Comparison of ENCODE assay signal across 8 cellular contexts in the genomic region with DNA sequence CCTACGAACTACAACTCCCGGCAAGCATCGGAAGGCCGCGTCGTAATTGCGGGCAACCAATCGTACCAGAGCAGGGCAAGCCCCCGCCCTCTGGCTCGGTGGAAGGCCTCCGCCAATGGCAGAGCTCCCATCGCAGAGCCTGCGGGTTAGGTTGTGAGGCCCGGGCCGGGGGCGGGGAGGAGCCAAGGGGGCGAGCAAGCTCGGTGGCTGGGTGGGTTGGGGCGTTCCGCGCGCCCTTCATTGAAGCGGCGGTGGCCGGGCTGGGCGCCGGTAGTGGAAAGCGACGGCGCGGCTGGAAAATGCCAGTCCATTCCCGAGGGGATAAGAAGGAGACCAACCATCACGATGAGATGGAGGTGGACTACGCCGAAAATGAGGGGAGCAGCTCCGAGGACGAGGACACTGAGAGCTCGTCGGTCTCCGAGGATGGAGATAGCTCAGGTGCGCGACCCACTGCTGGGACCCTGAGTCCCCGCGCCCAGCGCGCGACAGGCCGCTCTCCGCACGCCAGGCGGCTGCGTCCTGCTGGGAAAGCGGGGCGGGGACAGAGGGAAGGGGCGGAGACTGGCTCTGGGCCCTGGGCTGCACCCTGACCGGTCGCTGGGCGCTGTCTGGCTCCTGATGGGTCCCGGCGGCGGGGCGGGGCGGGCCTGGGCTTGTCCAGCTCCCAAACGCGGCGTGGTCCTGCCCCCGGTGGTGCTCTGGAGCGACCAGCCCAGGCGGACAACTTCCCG. TPM values are rescaled to one million over a fixed set of nuclear protein-coding genes. Genes with fewer than 3 reads are reported as not detected.
DNase-seq lines count a peak whose midpoint lies in the region; ATAC-seq and TF ChIP-seq lines count a peak whose summit lies in the region.

A gene with protein sequence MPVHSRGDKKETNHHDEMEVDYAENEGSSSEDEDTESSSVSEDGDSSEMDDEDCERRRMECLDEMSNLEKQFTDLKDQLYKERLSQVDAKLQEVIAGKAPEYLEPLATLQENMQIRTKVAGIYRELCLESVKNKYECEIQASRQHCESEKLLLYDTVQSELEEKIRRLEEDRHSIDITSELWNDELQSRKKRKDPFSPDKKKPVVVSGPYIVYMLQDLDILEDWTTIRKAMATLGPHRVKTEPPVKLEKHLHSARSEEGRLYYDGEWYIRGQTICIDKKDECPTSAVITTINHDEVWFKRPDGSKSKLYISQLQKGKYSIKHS (plus strand): TSS at position 121 of the 734 bp plus-strand sequence. CDS start 179 bp downstream, at position 300.

- no peaks in the 10 kb centered on the region for H3K9me3 Mint-ChIP-seq in H9
- H3K9me3 Mint-ChIP-seq in natural killer cell treated with Interleukin-12 subunit alpha and Interleukin-12 subunit beta and Interleukin-15 and Interleukin-18, amount 100 ng/mL, for 72 hours: no peaks in the 10 kb centered on the region

- no peaks in the 10 kb centered on the region for H3K79me1 ChIP-seq in H9 (ENCODE audit: insufficient read depth, low read depth, low read length, poor library complexity, severe bottlenecking)

- DNase-seq in H9 (peak; percentile 99), M059J (ENCODE audit: low read depth) (peak; percentile 98), fibroblast of pulmonary artery (ENCODE audit: low read depth) (peak; percentile 99)
- peak; percentile 99 for DNase-seq in activated effector memory CD4-positive, alpha-beta T cell treated with anti-CD3 and anti-CD28 coated beads, Interleukin-2, amount 50 U/mL, for 16 hours
- DNase-seq in natural killer cell treated with Interleukin-12 subunit alpha and Interleukin-12 subunit beta and Interleukin-15 and Interleukin-18, amount 100 ng/mL, for 72 hours (ENCODE audit: low spot score): peak; percentile 97
- peak; percentile 98 for DNase-seq in stimulated activated naive CD4-positive, alpha-beta T cell treated with Interleukin-2 at 50 U/mL for 16 hours (lab: John Stamatoyannopoulos, UW)

- no peak within 1 kb of the TSS for H3K4ac ChIP-seq in H9 (ENCODE audit: low read depth, low read length)

- TF ChIP-seq CTCF in H9 (conservative IDR thresholded peaks at IDR 0.05) (no peak), fibroblast of pulmonary artery (IDR thresholded peaks at IDR 0.05; ENCODE audit: low read length, missing control alignments) (no peak)

- peak within 1 kb of the TSS; percentile 81 for H3K9ac ChIP-seq in ES-I3 (ENCODE audit: low read depth, low read length)
- H3K9ac ChIP-seq in H9 (ENCODE audit: extremely low read depth, insufficient read length, low read length): peak within 1 kb of the TSS; percentile 85

- H4K91ac ChIP-seq in H9 (ENCODE audit: insufficient read length, low read depth, low read length): no peak within 1 kb of the TSS

- no peak within 1 kb of the TSS for H2BK120ac ChIP-seq in H9 (ENCODE audit: low read depth, low read length, poor library complexity, severe bottlenecking)

- peak within 1 kb of the TSS; percentile 87 for H3K18ac ChIP-seq in H9 (ENCODE audit: insufficient read length, low read depth, low read length)

- H3K36me3 Mint-ChIP-seq in H9 (ENCODE audit: insufficient read depth in 1 of 3, low read depth in 3 of 3): peaks cover 0 to 5% (median 4%) of the 10 kb centered on the region in 3 experiments; a peak in 3 of 7 replicates
- H3K36me3 Mint-ChIP-seq in natural killer cell treated with Interleukin-12 subunit alpha and Interleukin-12 subunit beta and Interleukin-15 and Interleukin-18, amount 100 ng/mL, for 72 hours: no peaks in the 10 kb centered on the region

- H3K79me2 ChIP-seq in H9 (ENCODE audit: insufficient read depth, low read length): no peaks in the 10 kb centered on the region; the same call in 1 of the 2 replicates

- peaks cover 12% of the 10 kb centered on the region in 2 experiments for H3K4me1 Mint-ChIP-seq in H9
- peaks cover 16% of the 10 kb centered on the region in 2 donors for H3K4me1 Mint-ChIP-seq in natural killer cell treated with Interleukin-12 subunit alpha and Interleukin-12 subunit beta and Interleukin-15 and Interleukin-18, amount 100 ng/mL, for 72 hours (ENCODE audit: low read depth in 2 of 2)

- no peak within 1 kb of the TSS for H2BK5ac ChIP-seq in H9 (ENCODE audit: insufficient read length, low read length)

- no peaks in the 10 kb centered on the region for H3K4me1 ChIP-seq in ES-I3 (ENCODE audit: insufficient read depth, low read length)
- no peaks in the 10 kb centered on the region for H3K4me1 ChIP-seq in H9 (ENCODE audit: insufficient read depth, low read length)

- H3K27ac Mint-ChIP-seq in H9: peak within 1 kb of the TSS; percentile 94 to 97 (median 97)
- peak within 1 kb of the TSS; percentile 61 to 75 for H3K27ac Mint-ChIP-seq in natural killer cell treated with Interleukin-12 subunit alpha and Interleukin-12 subunit beta and Interleukin-15 and Interleukin-18, amount 100 ng/mL, for 72 hours

- H3K27ac ChIP-seq in H9 (ENCODE audit: insufficient read length, low read depth, low read length): peak within 1 kb of the TSS; percentile 81

- peak; percentile 99 for TF ChIP-seq POLR2A in Raji (IDR thresholded peaks at IDR 0.05; ENCODE audit: insufficient read depth, low read depth, low read length)

- H3K36me3 ChIP-seq in ES-I3 (ENCODE audit: insufficient read depth, low read length): no peaks in the 10 kb centered on the region

- H3K14ac ChIP-seq in H9 (ENCODE audit: insufficient read depth, low read length): peak within 1 kb of the TSS; percentile 96

- no peak within 1 kb of the TSS for H4K8ac ChIP-seq in H9 (replicated peaks; ENCODE audit: insufficient read length, low read depth, low read length)

- no peaks in the 10 kb centered on the region for H4K20me1 ChIP-seq in H9 (ENCODE audit: control insufficient read depth, insufficient read depth, insufficient read length)

- H3K4me3 Mint-ChIP-seq in H9: peak within 1 kb of the TSS; percentile 91 to 95
- H3K4me3 Mint-ChIP-seq in natural killer cell treated with Interleukin-12 subunit alpha and Interleukin-12 subunit beta and Interleukin-15 and Interleukin-18, amount 100 ng/mL, for 72 hours: peak within 1 kb of the TSS; percentile 87

- no CpG with 5 or more reads among the region's 70 CpGs for WGBS in H9 (ENCODE audit: extremely low coverage, insufficient read length, low lambda C conversion rate)

- H3K9me3 ChIP-seq in ES-I3 (ENCODE audit: control insufficient read depth, insufficient read depth, low read length): no peaks in the 10 kb centered on the region
- no peaks in the 10 kb centered on the region for H3K9me3 ChIP-seq in H9 (ENCODE audit: control insufficient read depth, low read depth, low read length)

- peak within 1 kb of the TSS; percentile 16 for H2BK12ac ChIP-seq in H9 (ENCODE audit: insufficient read length, low read depth, low read length)

- no peak within 1 kb of the TSS for H2AK5ac ChIP-seq in H9 (ENCODE audit: insufficient read length, low read length)

- H3T11ph ChIP-seq in H9 (ENCODE audit: low read length): no peak within 1 kb of the TSS

- peak within 1 kb of the TSS; percentile 78 for H3K4me2 ChIP-seq in H9 (ENCODE audit: insufficient read depth, insufficient read length, low read length)

- H3K27me3 ChIP-seq in H9 (ENCODE audit: insufficient read depth, low read length): no peaks in the 10 kb centered on the region

- no peak within 1 kb of the TSS for H2BK20ac ChIP-seq in H9 (ENCODE audit: low read depth, low read length, poor library complexity, severe bottlenecking)

- peak; percentile 99 for ATAC-seq in natural killer cell treated with Interleukin-12 subunit alpha and Interleukin-12 subunit beta and Interleukin-15 and Interleukin-18, amount 100 ng/mL, for 72 hours

- no peak within 1 kb of the TSS for H4K5ac ChIP-seq in H9 (ENCODE audit: insufficient read length, low read depth, low read length)

- no peak within 1 kb of the TSS for H2BK15ac ChIP-seq in H9 (ENCODE audit: low read depth, low read length)

- H3K23ac ChIP-seq in H9 (ENCODE audit: insufficient read length, low read depth, low read length): no peak within 1 kb of the TSS

- peak within 1 kb of the TSS; percentile 79 for H3K4me3 ChIP-seq in fibroblast of pulmonary artery (replicated peaks; ENCODE audit: low read depth, low read length)

- no peak within 1 kb of the TSS for H3K56ac ChIP-seq in H9 (ENCODE audit: insufficient read length, low read depth, low read length)

- no peak within 1 kb of the TSS for H2AFZ ChIP-seq in H9 (ENCODE audit: low read length)

- peaks cover 5% of the 10 kb centered on the region for H3K23me2 ChIP-seq in H9 (ENCODE audit: insufficient read length, low read depth, low read length, poor library complexity, severe bottlenecking)

- no peaks in the 10 kb centered on the region for H3K27me3 Mint-ChIP-seq in H9 (ENCODE audit: low read depth)
- no peaks in the 10 kb centered on the region for H3K27me3 Mint-ChIP-seq in natural killer cell treated with Interleukin-12 subunit alpha and Interleukin-12 subunit beta and Interleukin-15 and Interleukin-18, amount 100 ng/mL, for 72 hours

RNA-seq across cellular contexts. Expression of the gene that starts here (rescaled TPM):
- total RNA-seq in H9 (2021): 11.4 and 12.9 TPM in 2 replicates
- 4.1 and 5.5 TPM in 2 replicates for total RNA-seq in M059J (2014; rRNA removed; shearing (Covaris generic))
- total RNA-seq in natural killer cell treated with Interleukin-12 subunit alpha and Interleukin-12 subunit beta and Interleukin-15 and Interleukin-18, amount 100 ng/mL, for 72 hours: 1 to 10 TPM; 4.8 to 6.8 TPM

Comparison
In these comparisons a context has a peak if more than half of its experiments do, and no peak if none do; other contexts are left out.
1. Peak in every context shown above with its lines: DNase-seq, ATAC-seq, H3K4me3 ChIP-seq and H3K27ac ChIP-seq.